In genomic region chr3:174089592-174089991, GRCh38 we compare ENCODE assay signal across 17 cellular contexts.
"Had no signal": no experiment of that assay in that cellular context is flagged by ENCODE, and none has a peak within 500 bp of the region (broad histone marks: within the 10 kb centered on the region; RNA-seq: fewer than 3 reads in every experiment).

No MANE protein-coding gene starts in this region.

- DNase-seq: activated CD4-positive, alpha-beta T cell treated with anti-CD3 and anti-CD28 coated beads for 36 hours; activated CD4-positive, alpha-beta T cell treated with anti-CD3 and anti-CD28 coated beads, Interleukin-2, amount 50 U/mL, for 48 hours; activated T-cell treated with anti-CD3 and anti-CD28 coated beads for 4 hours; effector CD4-positive, alpha-beta T cell; immature natural killer cell; kidney glomerular epithelial cell; left ventricle myocardium inferior; mammary epithelial cell; right cardiac atrium; transverse colon; uterus had no signal

- H3K36me3 Mint-ChIP-seq: activated naive CD8-positive, alpha-beta T cell; immature natural killer cell had no signal

- H3K27me3 Mint-ChIP-seq: activated CD4-positive, alpha-beta T cell treated with anti-CD3 and anti-CD28 coated beads for 36 hours; activated naive CD8-positive, alpha-beta T cell; progenitor cell of endocrine pancreas; stimulated activated naive CD8-positive, alpha-beta T cell treated with anti-CD3 and anti-CD28 coated beads, Interleukin-15, Interleukin-2, amounts not matched to agents 100 ng/mL and 50 ng/mL, for 24 hours had no signal

- H3K9me3 ChIP-seq: esophagus muscularis mucosa, gastroesophageal sphincter, left ventricle myocardium inferior, transverse colon, uterus had no signal

- ATAC-seq: activated CD4-positive, alpha-beta T cell treated with anti-CD3 and anti-CD28 coated beads for 36 hours; gastroesophageal sphincter; right cardiac atrium had no signal

- H3K4me1 ChIP-seq: left ventricle myocardium inferior, transverse colon, uterus had no signal

- H3K36me3 ChIP-seq: esophagus muscularis mucosa, gastroesophageal sphincter, left ventricle myocardium inferior, transverse colon, uterus had no signal

- H3K4me1 Mint-ChIP-seq: activated CD4-positive, alpha-beta T cell treated with anti-CD3 and anti-CD28 coated beads for 36 hours; immature natural killer cell had no signal

- H3K4me3 Mint-ChIP-seq: activated CD4-positive, alpha-beta T cell treated with anti-CD3 and anti-CD28 coated beads for 36 hours; activated naive CD8-positive, alpha-beta T cell; immature natural killer cell; stimulated activated naive CD8-positive, alpha-beta T cell treated with anti-CD3 and anti-CD28 coated beads, Interleukin-15, Interleukin-2, amounts not matched to agents 100 ng/mL and 50 ng/mL, for 24 hours had no signal

- H3K27ac Mint-ChIP-seq: activated CD4-positive, alpha-beta T cell treated with anti-CD3 and anti-CD28 coated beads for 36 hours; activated naive CD8-positive, alpha-beta T cell; immature natural killer cell; progenitor cell of endocrine pancreas; stimulated activated naive CD8-positive, alpha-beta T cell treated with anti-CD3 and anti-CD28 coated beads, Interleukin-15, Interleukin-2, amounts not matched to agents 100 ng/mL and 50 ng/mL, for 24 hours had no signal

- H3K4me3 ChIP-seq: esophagus muscularis mucosa, gastroesophageal sphincter, left ventricle myocardium inferior, skin epidermis, transverse colon, uterus had no signal

- H3K27ac ChIP-seq: esophagus muscularis mucosa, gastroesophageal sphincter, left ventricle myocardium inferior, skin epidermis, transverse colon, uterus had no signal
